1 cellular context compared by ENCODE assay signal in genomic region chr10:119680668-119681070, GRCh38.
TF ChIP-seq lines count a peak whose summit lies in the region.

No MANE protein-coding gene starts in this region.

TF ChIP-seq in H1, 55 proteins besides CTCF, POLR2A, EP300 and RAD21 (continued from another document):
- TF ChIP-seq CHD7 (IDR thresholded peaks at IDR 0.05; ENCODE audit: insufficient replicate concordance, low read length) (no peak), KDM4A (IDR thresholded peaks at IDR 0.05; ENCODE audit: low read depth, low read length, severe bottlenecking) (no peak), RBBP5 (IDR thresholded peaks at IDR 0.05; ENCODE audit: borderline replicate concordance, low read depth, low read length) (no peak), EGR1 (IDR thresholded peaks at IDR 0.05; ENCODE audit: borderline replicate concordance, low read depth, low read length) (no peak), CBX8 (IDR thresholded peaks at IDR 0.05; ENCODE audit: borderline replicate concordance, low read depth, low read length) (no peak), CHD1 (IDR thresholded peaks at IDR 0.05; ENCODE audit: low read depth, low read length) (no peak), RNF2 (IDR thresholded peaks at IDR 0.05; ENCODE audit: borderline replicate concordance, low read depth, low read length, missing control alignments, poor library complexity, severe bottlenecking) (no peak), TBP (IDR thresholded peaks at IDR 0.05; ENCODE audit: low read depth, low read length) (no peak), TAF7 (optimal IDR thresholded peaks at IDR 0.05; ENCODE audit: borderline replicate concordance, low read depth, low read length) (no peak), RXRA (IDR thresholded peaks at IDR 0.05; ENCODE audit: insufficient read depth, low read depth, low read length) (no peak), HDAC2 (IDR thresholded peaks at IDR 0.05; ENCODE audit: borderline replicate concordance in 1 of 2, low read depth in 2 of 2, low read length in 2 of 2) (no peak), GTF2F1 (IDR thresholded peaks at IDR 0.05; ENCODE audit: borderline replicate concordance, low read depth, low read length) (no peak), CHD2 (IDR thresholded peaks at IDR 0.05; ENCODE audit: low read length) (no peak)
- TF ChIP-seq, protein P1, sequence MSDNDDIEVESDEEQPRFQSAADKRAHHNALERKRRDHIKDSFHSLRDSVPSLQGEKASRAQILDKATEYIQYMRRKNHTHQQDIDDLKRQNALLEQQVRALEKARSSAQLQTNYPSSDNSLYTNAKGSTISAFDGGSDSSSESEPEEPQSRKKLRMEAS (IDR thresholded peaks at IDR 0.05): no peak
- TF ChIP-seq, protein P2, sequence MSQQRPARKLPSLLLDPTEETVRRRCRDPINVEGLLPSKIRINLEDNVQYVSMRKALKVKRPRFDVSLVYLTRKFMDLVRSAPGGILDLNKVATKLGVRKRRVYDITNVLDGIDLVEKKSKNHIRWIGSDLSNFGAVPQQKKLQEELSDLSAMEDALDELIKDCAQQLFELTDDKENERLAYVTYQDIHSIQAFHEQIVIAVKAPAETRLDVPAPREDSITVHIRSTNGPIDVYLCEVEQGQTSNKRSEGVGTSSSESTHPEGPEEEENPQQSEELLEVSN (IDR thresholded peaks at IDR 0.05): no peak
TF ChIP-seq in H1: peak in this region for 0.
